In genomic region chr9:96241391-96241809, GRCh38 we compare ENCODE assay signal across 1 cellular context.
TF ChIP-seq lines count a peak whose summit lies in the region.

No MANE protein-coding gene starts in this region.

TF ChIP-seq in HCT116, 20 proteins besides CTCF, POLR2A, EP300 and RAD21:
- TF ChIP-seq SIN3A (IDR thresholded peaks at IDR 0.05; ENCODE audit: low read depth) (peak; percentile 65), JUND (IDR thresholded peaks at IDR 0.05) (peak; percentile 89), EGR1 (IDR thresholded peaks at IDR 0.05; ENCODE audit: low read depth) (no peak), SRF (IDR thresholded peaks at IDR 0.05; ENCODE audit: low read depth) (peak; percentile 42; the same call in 1 of the 2 replicates), EZH2 (IDR thresholded peaks at IDR 0.05) (no peak), SP1 (IDR thresholded peaks at IDR 0.05; ENCODE audit: low read depth) (peak; percentile 73), MAX (IDR thresholded peaks at IDR 0.05) (peak; percentile 76), EZH2phosphoT487 (IDR thresholded peaks at IDR 0.05; ENCODE audit: borderline replicate concordance) (no peak), ZFX (IDR thresholded peaks at IDR 0.05) (no peak), ELF1 (IDR thresholded peaks at IDR 0.05; ENCODE audit: borderline replicate concordance, low read depth) (no peak; the same call in 1 of the 2 replicates), FOSL1 (IDR thresholded peaks at IDR 0.05; ENCODE audit: low read depth) (peak; percentile 89), YY1 (IDR thresholded peaks at IDR 0.05; ENCODE audit: extremely low read depth, insufficient replicate concordance, low read depth, low read length) (no peak), ZBTB33 (IDR thresholded peaks at IDR 0.05; ENCODE audit: extremely low read depth, insufficient replicate concordance, low read length) (no peak), ATF3 (IDR thresholded peaks at IDR 0.05) (no peak), POLR2AphosphoS5 (IDR thresholded peaks at IDR 0.05; ENCODE audit: low read depth, low read length) (no peak), TCF7L2 (IDR thresholded peaks at IDR 0.05; ENCODE audit: borderline replicate concordance, extremely low read depth, insufficient read depth, insufficient read length) (peak; percentile 87), ZNF274 (IDR thresholded peaks at IDR 0.05; ENCODE audit: low read depth, low read length) (no peak), REST (IDR thresholded peaks at IDR 0.05; ENCODE audit: low read depth) (no peak), CBX3 (IDR thresholded peaks at IDR 0.05; ENCODE audit: low read depth) (peak; percentile 73; the same call in 1 of the 2 replicates), CEBPB (IDR thresholded peaks at IDR 0.05; ENCODE audit: low read depth) (peak; percentile 63; the same call in 1 of the 2 replicates)
TF ChIP-seq in HCT116: peak in this region for 9.
